In the genomic region with DNA sequence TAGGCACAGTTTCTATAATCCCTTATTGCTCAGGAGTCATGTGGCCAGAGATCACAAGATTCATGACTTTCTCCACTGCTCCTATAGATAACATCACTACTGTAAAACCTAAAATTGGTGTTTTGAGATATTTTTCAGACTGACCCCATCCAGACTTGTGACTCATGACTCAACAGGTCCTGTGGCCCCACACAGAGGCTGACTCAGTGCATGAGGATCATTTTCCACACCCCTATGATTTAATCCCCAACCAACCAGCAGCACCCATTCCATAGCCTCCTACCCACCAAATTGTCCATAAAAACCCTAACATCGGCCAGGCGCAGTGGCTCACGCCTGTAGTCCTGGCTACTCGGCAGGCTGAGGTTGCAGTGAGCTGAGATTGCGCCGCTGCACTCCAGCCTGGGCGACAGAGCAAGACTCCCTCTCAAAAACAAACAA, we compare ENCODE assay signal across 16 cellular contexts. TPM values are rescaled to one million over a fixed set of nuclear protein-coding genes. Genes with fewer than 3 reads are reported as not detected.
DNase-seq lines count a peak whose midpoint lies in the region; TF ChIP-seq lines count a peak whose summit lies in the region.
"Had no signal": no experiment of that assay in that cellular context is flagged by ENCODE, and none has a peak within 500 bp of the region (broad histone marks: within the 10 kb centered on the region; RNA-seq: fewer than 3 reads in every experiment).

No MANE protein-coding gene starts in this region.

- TF ChIP-seq CTCF in HFFc6 (IDR thresholded peaks at IDR 0.05) (no peak), uterus (IDR thresholded peaks at IDR 0.05) (no peak), WERI-Rb-1 (IDR thresholded peaks at IDR 0.05; ENCODE audit: low read depth, low read length) (no peak)

- no peaks in the 10 kb centered on the region for H3K4me1 ChIP-seq in uterus
- H3K4me1 ChIP-seq: ascending aorta, stomach had no signal

- DNase-seq in CD1c-positive myeloid dendritic cell (ENCODE audit: extremely low spot score) = peak; percentile 70
- peak; percentile 92 for DNase-seq in HFFc6
- peak; percentile 69 for DNase-seq in amniotic epithelial cell (ENCODE audit: low read depth)
- peak; percentile 26 for DNase-seq in glomerular visceral epithelial cell (ENCODE audit: extremely low spot score)
- DNase-seq in uterus = no peak
- no peak for DNase-seq in WERI-Rb-1
- no peak for DNase-seq in COR-L47 (lab: John Stamatoyannopoulos, UW)
- DNase-seq in amygdala (lab: John Stamatoyannopoulos, UW) = no peak
- DNase-seq: activated CD4-positive, CD25-positive, alpha-beta regulatory T cell treated with anti-CD3 and anti-CD28 coated beads, Interleukin-2, amount 50 U/mL, for 72 hours; activated T-cell treated with anti-CD3 and anti-CD28 coated beads, Interleukin-2, amount 50 U/mL, for 24 hours; effector memory CD4-positive, alpha-beta T cell; NK-92 treated with Interleukin-12 subunit alpha and Interleukin-12 subunit beta, amount 100 ng/mL, for 24 hours; stomach had no signal

- no peak overlapping the region for H3K27ac ChIP-seq in uterus
- H3K27ac ChIP-seq in WERI-Rb-1 = no peak overlapping the region
- H3K27ac ChIP-seq: ascending aorta, KMS-11, stomach had no signal

- H3K27me3 Mint-ChIP-seq in HFFc6 (ENCODE audit: insufficient read depth) = no peaks in the 10 kb centered on the region; the same call in 1 of the 2 replicates

- no peaks in the 10 kb centered on the region for H3K27me3 ChIP-seq in uterus
- H3K27me3 ChIP-seq in WERI-Rb-1 (ENCODE audit: insufficient read depth, low read depth, severe bottlenecking) = no peaks in the 10 kb centered on the region
- H3K27me3 ChIP-seq: ascending aorta, stomach had no signal

- H3K4me3 ChIP-seq in uterus = no peak overlapping the region
- H3K4me3 ChIP-seq in WERI-Rb-1 (ENCODE audit: low read depth, low read length) = no peak overlapping the region
- H3K4me3 ChIP-seq: ascending aorta, stomach had no signal

- no peaks in the 10 kb centered on the region for H3K36me3 Mint-ChIP-seq in HFFc6 (ENCODE audit: low read depth)

- no peak for TF ChIP-seq POLR2A in uterus (IDR thresholded peaks at IDR 0.05)

- peak overlapping the region; percentile 62 for H3K4me3 Mint-ChIP-seq in HFFc6
- H3K4me3 Mint-ChIP-seq: activated T-cell treated with anti-CD3 and anti-CD28 coated beads, Interleukin-2, amount 50 U/mL, for 24 hours; nephron had no signal

- peak overlapping the region; percentile 93 for H3K27ac Mint-ChIP-seq in HFFc6
- H3K27ac Mint-ChIP-seq: activated T-cell treated with anti-CD3 and anti-CD28 coated beads, Interleukin-2, amount 50 U/mL, for 24 hours; nephron had no signal

- intact Hi-C loops in uterus (cut with DNase I; ENCODE audit: low total_unique reads) = no loop called here

- H3K9me3 Mint-ChIP-seq in HFFc6 = no peaks in the 10 kb centered on the region
- H3K9me3 Mint-ChIP-seq: activated T-cell treated with anti-CD3 and anti-CD28 coated beads, Interleukin-2, amount 50 U/mL, for 24 hours had no signal

- H3K36me3 ChIP-seq in uterus = no peaks in the 10 kb centered on the region
- H3K36me3 ChIP-seq in WERI-Rb-1 = no peaks in the 10 kb centered on the region
- H3K36me3 ChIP-seq: ascending aorta, stomach had no signal

- H3K4me1 Mint-ChIP-seq in HFFc6 (ENCODE audit: low read depth) = peaks cover 11% of the 10 kb centered on the region
- H3K4me1 Mint-ChIP-seq: nephron had no signal

- H3K9me3 ChIP-seq in uterus = no peaks in the 10 kb centered on the region
- H3K9me3 ChIP-seq in WERI-Rb-1 (ENCODE audit: severe bottlenecking) = no peaks in the 10 kb centered on the region
- H3K9me3 ChIP-seq: ascending aorta, stomach had no signal

RNA-seq across cellular contexts. Expression of a gene that starts 13.2 kb away (rescaled TPM):
- total RNA-seq in HFFc6 (2021; fragmentation: NEBNext Ultra II Directional; extraction: Animal tissue kit (Norgen Biotek cat#: 25700)) = 10 to 100 TPM; 34.4 to 48.4 (median 38.8) TPM
- total RNA-seq in uterus = 10 to 100 TPM in 3 of 4 donors, 1 to 10 TPM in 1; 4.9 to 83.5 (median 56.6) TPM

Comparison
In these comparisons a context has a peak if more than half of its experiments do, and no peak if none do; other contexts are left out.
1. DNase-seq: peak in CD1c-positive myeloid dendritic cell (single experiment), HFFc6 (single experiment), amniotic epithelial cell (single experiment) and glomerular visceral epithelial cell (single experiment); none in uterus (0 of 2), WERI-Rb-1 (single experiment), COR-L47 (single experiment) and amygdala (0 of 56).